In the genomic region with DNA sequence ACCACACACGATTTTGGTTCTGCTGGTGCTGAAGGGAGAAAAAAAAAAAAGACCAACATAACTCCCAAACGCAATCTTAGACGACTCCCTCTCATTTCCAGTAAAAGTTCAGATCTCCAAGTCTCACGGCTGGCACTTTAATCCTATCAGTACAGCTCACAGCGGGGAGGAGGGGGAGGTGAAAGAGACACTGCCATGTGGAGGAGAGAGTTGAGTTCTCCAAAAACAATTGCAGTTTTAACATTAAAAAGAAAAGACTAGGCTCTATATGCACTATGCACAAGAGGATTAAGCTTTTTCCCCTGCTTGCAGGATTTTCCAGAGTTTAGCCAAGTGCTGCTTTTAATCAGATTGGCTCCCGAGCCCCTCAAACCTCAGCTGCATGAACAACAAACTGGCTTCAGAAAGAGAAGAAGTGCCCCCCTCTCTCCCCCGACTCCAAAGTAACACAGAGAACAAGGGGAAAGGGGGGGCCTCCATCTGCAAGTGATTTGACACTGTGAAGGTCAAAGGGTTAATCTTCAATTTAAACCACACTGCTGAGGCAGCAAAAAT, we compare ENCODE assay signal across 11 cellular contexts. TPM values are rescaled to one million over a fixed set of nuclear protein-coding genes. Genes with fewer than 3 reads are reported as not detected.
DNase-seq lines count a peak whose midpoint lies in the region; ATAC-seq and TF ChIP-seq lines count a peak whose summit lies in the region.
"Had no signal": no experiment of that assay in that cellular context is flagged by ENCODE, and none has a peak within 500 bp of the region (broad histone marks: within the 10 kb centered on the region; RNA-seq: fewer than 3 reads in every experiment).

No MANE protein-coding gene starts in this region.

- H3K9me3 ChIP-seq in GM23248 (ENCODE audit: low read depth) (no peaks in the 10 kb centered on the region), OCI-LY7 (ENCODE audit: low read length) (no peaks in the 10 kb centered on the region), neuron (ENCODE audit: low read length) (no peaks in the 10 kb centered on the region)
- H3K9me3 ChIP-seq: mucosa of descending colon had no signal

- H2AFZ ChIP-seq in GM23248 (no peak overlapping the region; the same call in 1 of the 2 replicates), OCI-LY7 (ENCODE audit: low read length) (no peak overlapping the region), neuron (ENCODE audit: low read depth, low read length) (no peak overlapping the region)

- H3F3A ChIP-seq in GM23248 (ENCODE audit: insufficient read depth), result peaks cover 4% of the 10 kb centered on the region; the same call in 1 of the 2 replicates

- no peak overlapping the region for H3K4me3 ChIP-seq in GM23248
- no peak overlapping the region for H3K4me3 ChIP-seq in OCI-LY7 (ENCODE audit: low read depth, low read length, poor library complexity, severe bottlenecking)
- no peak overlapping the region for H3K4me3 ChIP-seq in fibroblast of villous mesenchyme (ENCODE audit: low read depth, low read length)
- peak overlapping the region; percentile 13 for H3K4me3 ChIP-seq in neuron (ENCODE audit: low read length)
- H3K4me3 ChIP-seq: mucosa of descending colon had no signal

- no peaks in the 10 kb centered on the region for H3K9me3 Mint-ChIP-seq in CD14-positive monocyte

- 0 out of 2 replicates have a peak overlapping the region, but pooled peaks have one; percentile 51 for H3K27ac ChIP-seq in GM23248
- H3K27ac ChIP-seq in OCI-LY7 (ENCODE audit: low read depth, low read length, poor library complexity, severe bottlenecking), result no peak overlapping the region

- H4K20me1 ChIP-seq in GM23248 (ENCODE audit: insufficient read depth) (no peaks in the 10 kb centered on the region), OCI-LY7 (ENCODE audit: insufficient read depth, low read length) (no peaks in the 10 kb centered on the region)

- peaks cover 0 to 2% (median 1%) of the 10 kb centered on the region in 3 donors for H3K27me3 Mint-ChIP-seq in CD14-positive monocyte (ENCODE audit: low read depth in 3 of 3)

- H3K27me3 ChIP-seq in GM23248 (replicated peaks; ENCODE audit: insufficient read depth) (no peaks in the 10 kb centered on the region), neuron (ENCODE audit: insufficient read depth, low read length) (no peaks in the 10 kb centered on the region)

- H3K9me2 ChIP-seq in GM23248 (ENCODE audit: insufficient read depth), result no peaks in the 10 kb centered on the region
- H3K9me2 ChIP-seq in OCI-LY7 (ENCODE audit: insufficient read depth, low read length), result no peaks in the 10 kb centered on the region

- H3K4me1 ChIP-seq in GM23248 (ENCODE audit: insufficient read depth), result peaks cover 34% of the 10 kb centered on the region
- H3K4me1 ChIP-seq in OCI-LY7 (ENCODE audit: insufficient read depth, low read length, poor library complexity, severe bottlenecking), result peaks cover 65% of the 10 kb centered on the region
- H3K4me1 ChIP-seq in neuron (ENCODE audit: insufficient read depth, low read length), result peaks cover 69% of the 10 kb centered on the region

- no peak overlapping the region for H3K9ac ChIP-seq in GM23248

- DNase-seq in GM23248 (no peak), OCI-LY7 (ENCODE audit: low spot score) (no peak), fibroblast of villous mesenchyme (ENCODE audit: low read depth) (peak; percentile 87), NOMO-1 treated with dmso at 0.1 percent for 144 hours (lab: John Stamatoyannopoulos, UW; ENCODE audit: unreplicated experiment) (no peak), CD14-positive monocyte (ENCODE audit: low spot score) (no peak)
- DNase-seq in stimulated activated CD4-positive, alpha-beta T cell treated with anti-CD3 and anti-CD28 coated beads, Interleukin-2, amount 100 ng/mL, for 48 hours, result no peak
- DNase-seq: amniotic stem cell, substantia nigra had no signal

- H3K79me2 ChIP-seq in GM23248 (ENCODE audit: insufficient read depth), result no peaks in the 10 kb centered on the region
- no peaks in the 10 kb centered on the region for H3K79me2 ChIP-seq in OCI-LY7 (ENCODE audit: insufficient read depth, low read depth, low read length)

- H3K36me3 ChIP-seq in GM23248 (ENCODE audit: low read depth), result no peaks in the 10 kb centered on the region
- no peaks in the 10 kb centered on the region for H3K36me3 ChIP-seq in OCI-LY7 (ENCODE audit: insufficient read depth, low read length)
- H3K36me3 ChIP-seq in neuron (ENCODE audit: insufficient read depth, low read length), result peaks cover 2% of the 10 kb centered on the region

- peaks cover 66% of the 10 kb centered on the region in 2 donors for H3K36me3 Mint-ChIP-seq in CD14-positive monocyte

- intact Hi-C loops in OCI-LY7 (cut with micrococcal nuclease; ENCODE audit: unreplicated experiment), result no loop called here
- intact Hi-C loops in CD14-positive monocyte (cut with micrococcal nuclease), result no loop called here

- peak overlapping the region in 3 of 7 donors; percentile 2 to 80 (median 78) for H3K27ac Mint-ChIP-seq in CD14-positive monocyte

- H3K4me3 Mint-ChIP-seq in CD14-positive monocyte, result no peak overlapping the region

- CTCF ChIA-PET in OCI-LY7 (lab: Charles Lee; ENCODE audit: unreplicated experiment), result no interaction called here

- in situ Hi-C loops in GM23248 (cut with MboI), result no loop called here

- peaks cover 56% of the 10 kb centered on the region for H3K4me1 Mint-ChIP-seq in CD14-positive monocyte

- POLR2A ChIA-PET in OCI-LY7 (lab: Charles Lee), result interaction anchor here (2.7 kb wide), 1 partner anchor 14 kb away, joined by 15 read pairs; no protein-coding TSS in a partner anchor

- TF ChIP-seq CTCF in OCI-LY7 (conservative IDR thresholded peaks at IDR 0.05; ENCODE audit: low read length) (no peak), fibroblast of villous mesenchyme (IDR thresholded peaks at IDR 0.05; ENCODE audit: insufficient read depth, low read depth, low read length) (no peak), CD14-positive monocyte (IDR thresholded peaks at IDR 0.05) (no peak)

- BruUV-seq in OCI-LY7 (replicated peaks; lab: Mats Ljungman, UMichigan), result no TSS peak

- no peak for ATAC-seq in HG02759 (IDR thresholded peaks at IDR 0.05; ENCODE audit: unreplicated experiment)

- 24 to 33% methylated on average over 7 of the region's 7 CpGs for WGBS in GM23248 (ENCODE audit: low coverage in 1 of 2, low lambda C conversion rate in 2 of 2, missing lambda C conversion rate in 2 of 2), 2 experiments

- H3K4me2 ChIP-seq in GM23248 (ENCODE audit: unreplicated experiment) (peak overlapping the region; percentile 37), OCI-LY7 (ENCODE audit: low read length) (peak overlapping the region; percentile 64; the same call in 1 of the 2 replicates)

RNA-seq across cellular contexts. Expression of a gene that starts 16.7 kb away (rescaled TPM):
- 1.1 and 2.7 TPM in 2 replicates for total RNA-seq in GM23248 (2014; rRNA removed; shearing (Covaris generic))
- polyA plus RNA-seq in GM23248 (2016; fragmentation: Nextera tagmentation; extraction: Ambion mirVana) (0.40 and 0.41 TPM in 2 replicates), CD14-positive monocyte (1 to 10 TPM; 5.6 to 6.5 TPM)
- 4.8 and 5.3 TPM in 2 replicates for total RNA-seq in OCI-LY7 (2014; rRNA removed; shearing (Covaris generic))
- total RNA-seq in OCI-LY7 (2022) (11.1 and 11.3 TPM in 2 replicates), fibroblast of villous mesenchyme (0.86 and 10.0 TPM in 2 replicates)

RNA-seq across cellular contexts. Expression of a gene that starts 53.0 kb away (rescaled TPM):
- 257 and 282 TPM in 2 replicates for total RNA-seq in GM23248 (2014; rRNA removed; shearing (Covaris generic))
- polyA plus RNA-seq in GM23248 (2016; fragmentation: Nextera tagmentation; extraction: Ambion mirVana), result 789 and 796 TPM in 2 replicates
- total RNA-seq in OCI-LY7 (2014; rRNA removed; shearing (Covaris generic)), result 188 and 250 TPM in 2 replicates
- 130 TPM in 2 replicates for total RNA-seq in OCI-LY7 (2022)
- total RNA-seq in fibroblast of villous mesenchyme, result 93.3 and 96.6 TPM in 2 replicates
- polyA plus RNA-seq in CD14-positive monocyte, result 100 to 1,000 TPM; 525 to 548 TPM
